1 cellular context compared by ENCODE assay signal in the genomic region with DNA sequence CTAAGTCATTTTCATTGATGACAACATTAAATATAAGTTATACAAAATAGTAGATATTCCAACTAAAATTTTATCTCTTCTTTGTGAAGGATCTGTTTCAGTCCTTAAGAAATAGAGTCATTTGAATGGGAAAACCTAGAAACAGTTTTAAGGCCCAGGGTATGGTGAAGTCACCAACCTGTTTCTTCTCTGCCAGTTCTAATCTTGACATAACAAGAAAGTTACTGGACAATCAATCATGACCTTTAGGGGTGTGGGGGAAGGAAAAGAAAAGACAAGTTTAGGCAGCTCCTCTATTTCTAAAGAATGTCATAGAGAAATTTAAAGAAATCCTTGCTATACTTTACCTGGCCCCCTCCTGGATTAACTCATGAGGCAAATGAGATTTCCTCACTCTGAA.
TF ChIP-seq lines count a peak whose summit lies in the region.

No MANE protein-coding gene starts in this region.

TF ChIP-seq in H1, 55 proteins besides CTCF, POLR2A, EP300 and RAD21 (continued from another document):
- no peak for TF ChIP-seq KDM1A (IDR thresholded peaks at IDR 0.05; ENCODE audit: borderline replicate concordance, low read length)
- no peak for TF ChIP-seq CEBPB (IDR thresholded peaks at IDR 0.05; ENCODE audit: low read depth, low read length)
- no peak for TF ChIP-seq RNF2 (IDR thresholded peaks at IDR 0.05; ENCODE audit: borderline replicate concordance, low read depth, low read length, missing control alignments, poor library complexity, severe bottlenecking)
- no peak for TF ChIP-seq GTF2F1 (IDR thresholded peaks at IDR 0.05; ENCODE audit: borderline replicate concordance, low read depth, low read length)
- TF ChIP-seq, protein P1, sequence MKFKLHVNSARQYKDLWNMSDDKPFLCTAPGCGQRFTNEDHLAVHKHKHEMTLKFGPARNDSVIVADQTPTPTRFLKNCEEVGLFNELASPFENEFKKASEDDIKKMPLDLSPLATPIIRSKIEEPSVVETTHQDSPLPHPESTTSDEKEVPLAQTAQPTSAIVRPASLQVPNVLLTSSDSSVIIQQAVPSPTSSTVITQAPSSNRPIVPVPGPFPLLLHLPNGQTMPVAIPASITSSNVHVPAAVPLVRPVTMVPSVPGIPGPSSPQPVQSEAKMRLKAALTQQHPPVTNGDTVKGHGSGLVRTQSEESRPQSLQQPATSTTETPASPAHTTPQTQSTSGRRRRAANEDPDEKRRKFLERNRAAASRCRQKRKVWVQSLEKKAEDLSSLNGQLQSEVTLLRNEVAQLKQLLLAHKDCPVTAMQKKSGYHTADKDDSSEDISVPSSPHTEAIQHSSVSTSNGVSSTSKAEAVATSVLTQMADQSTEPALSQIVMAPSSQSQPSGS (IDR thresholded peaks at IDR 0.05; ENCODE audit: low read length): no peak
